8 cellular contexts compared by ENCODE assay signal in genomic region chr17:81419886-81420768, GRCh38. TPM values are rescaled to one million over a fixed set of nuclear protein-coding genes. Genes with fewer than 3 reads are reported as not detected.
A peak's percentile ranks its signal among the peaks of the same experiment; 100 is the strongest.
DNase-seq lines count a peak whose midpoint lies in the region; TF ChIP-seq lines count a peak whose summit lies in the region.

No MANE protein-coding gene starts in this region.

- H3K9me3 Mint-ChIP-seq in HFFc6 (no peaks in the 10 kb centered on the region), type B pancreatic cell (no peaks in the 10 kb centered on the region)

- H3K4me3 Mint-ChIP-seq in HFFc6 (peak overlapping the region; percentile 83), type B pancreatic cell (no peak overlapping the region)

- TF ChIP-seq CTCF in HFFc6 (IDR thresholded peaks at IDR 0.05) (no peak), liver (IDR thresholded peaks at IDR 0.05; ENCODE audit: low read depth, low read length, missing input control) (no peak), type B pancreatic cell (conservative IDR thresholded peaks at IDR 0.05) (no peak)

- TF ChIP-seq RAD21 in liver (IDR thresholded peaks at IDR 0.05): no peak

- H3K4me1 ChIP-seq in liver (ENCODE audit: control insufficient read depth in 4 of 4, insufficient read depth in 4 of 4, low read length in 3 of 4): peaks cover 0 to 9% (median 5%) of the 10 kb centered on the region in 4 donors

- H3K27ac Mint-ChIP-seq in HFFc6: peak overlapping the region; percentile 91
- H3K27ac Mint-ChIP-seq in type B pancreatic cell: no peak overlapping the region

- peaks cover 1% of the 10 kb centered on the region for H3K27me3 Mint-ChIP-seq in HFFc6 (ENCODE audit: insufficient read depth)
- H3K27me3 Mint-ChIP-seq in type B pancreatic cell: no peaks in the 10 kb centered on the region

- WGBS in liver: 73% methylated on average over 28 of the region's 28 CpGs

- H3K9ac ChIP-seq in liver (ENCODE audit: low read depth in 1 of 2, low read length in 2 of 2): no peak overlapping the region

- no peaks in the 10 kb centered on the region for H3K27me3 ChIP-seq in liver (ENCODE audit: control insufficient read depth in 4 of 4, insufficient read depth in 4 of 4, low read length in 3 of 4)

- H3K36me3 ChIP-seq in liver (ENCODE audit: control insufficient read depth in 4 of 4, insufficient read depth in 3 of 4, low read depth in 1 of 4, low read length in 3 of 4): no peaks in the 10 kb centered on the region

- H3K9me3 ChIP-seq in liver (ENCODE audit: control insufficient read depth in 4 of 4, low read length in 3 of 4): no peaks in the 10 kb centered on the region

- H3K4me1 Mint-ChIP-seq in HFFc6 (ENCODE audit: low read depth) (peaks cover 38% of the 10 kb centered on the region), type B pancreatic cell (ENCODE audit: unreplicated experiment) (peaks cover 11% of the 10 kb centered on the region)

- H3K36me3 Mint-ChIP-seq in HFFc6 (ENCODE audit: low read depth) (no peaks in the 10 kb centered on the region), type B pancreatic cell (no peaks in the 10 kb centered on the region)

- no peak for DNase-seq in HFFc6
- peak in 25 of 49 donors; percentile 19 to 88 (median 52) for DNase-seq in substantia nigra (lab: John Stamatoyannopoulos, UW)
- DNase-seq in ureter (ENCODE audit: low spot score): no peak
- DNase-seq in type B pancreatic cell (ENCODE audit: extremely low spot score, unreplicated experiment): no peak
- no peak for DNase-seq in stimulated activated CD4-positive, alpha-beta T cell treated with anti-CD3 and anti-CD28 coated beads, Interleukin-15, amount 100 ng/mL, for 24 hours
- DNase-seq in stimulated activated CD4-positive, alpha-beta T cell treated with anti-CD3 and anti-CD28 coated beads, Interleukin-4, amount 100 ng/mL, for 1 hour: no peak

- H3K27ac ChIP-seq in cingulate gyrus (ENCODE audit: low read depth, low read length) (peak overlapping the region; percentile 88), liver (ENCODE audit: low read depth in 1 of 2, low read length in 2 of 2) (peak overlapping the region; percentile 3 to 67), substantia nigra (ENCODE audit: low read depth, low read length, poor library complexity, severe bottlenecking) (peak overlapping the region; percentile 87)

- no peak overlapping the region for H3K4me3 ChIP-seq in liver (ENCODE audit: low read depth in 1 of 3, low read length in 3 of 3)

TF ChIP-seq in liver, 16 proteins besides CTCF, POLR2A, EP300 and RAD21:
- TF ChIP-seq SP1 (IDR thresholded peaks at IDR 0.05): no peak
- TF ChIP-seq TAF1 (conservative IDR thresholded peaks at IDR 0.05): no peak
- no peak for TF ChIP-seq GABPA (IDR thresholded peaks at IDR 0.05 in 1 of 2, conservative IDR thresholded peaks at IDR 0.05 in 1 of 2)
- no peak for TF ChIP-seq ATF3 (IDR thresholded peaks at IDR 0.05)
- TF ChIP-seq, protein P1, sequence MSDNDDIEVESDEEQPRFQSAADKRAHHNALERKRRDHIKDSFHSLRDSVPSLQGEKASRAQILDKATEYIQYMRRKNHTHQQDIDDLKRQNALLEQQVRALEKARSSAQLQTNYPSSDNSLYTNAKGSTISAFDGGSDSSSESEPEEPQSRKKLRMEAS (IDR thresholded peaks at IDR 0.05): no peak
- TF ChIP-seq EGR1 (IDR thresholded peaks at IDR 0.05; ENCODE audit: low read depth in 2 of 2): no peak
- TF ChIP-seq NR2F2 (IDR thresholded peaks at IDR 0.05): no peak

RNA-seq across cellular contexts. Expression of gene BAHCC1, which starts 24.9 kb away (rescaled TPM):
- 1 to 10 TPM; 7.3 to 9.7 (median 8.3) TPM for total RNA-seq in HFFc6 (2021; fragmentation: NEBNext Ultra II Directional; extraction: Animal tissue kit (Norgen Biotek cat#: 25700))
- total RNA-seq in liver (1 to 10 TPM; 3.2 to 3.9 TPM), ureter (23.7 TPM), type B pancreatic cell (ENCODE audit: low replicate concordance) (23.0 and 74.3 TPM in 2 replicates)
- polyA plus RNA-seq in liver: 1 to 10 TPM in 1 of 2 donors, under 1 TPM in 1; 0.76 to 1.9 TPM

Comparison
In these comparisons a context has a peak if more than half of its experiments do, and no peak if none do; other contexts are left out.
1. DNase-seq: peak in substantia nigra (25 of 49); none in HFFc6 (single experiment), ureter (single experiment), type B pancreatic cell (single experiment), stimulated activated CD4-positive, alpha-beta T cell treated with anti-CD3 and anti-CD28 coated beads, Interleukin-15, amount 100 ng/mL, for 24 hours (single experiment) and stimulated activated CD4-positive, alpha-beta T cell treated with anti-CD3 and anti-CD28 coated beads, Interleukin-4, amount 100 ng/mL, for 1 hour (single experiment).
2. H3K27ac ChIP-seq: peak in every context shown above with its lines; median percentile 88 in cingulate gyrus; 87 in substantia nigra; 35 in liver.